33 cellular contexts compared by ENCODE assay signal in the genomic region with DNA sequence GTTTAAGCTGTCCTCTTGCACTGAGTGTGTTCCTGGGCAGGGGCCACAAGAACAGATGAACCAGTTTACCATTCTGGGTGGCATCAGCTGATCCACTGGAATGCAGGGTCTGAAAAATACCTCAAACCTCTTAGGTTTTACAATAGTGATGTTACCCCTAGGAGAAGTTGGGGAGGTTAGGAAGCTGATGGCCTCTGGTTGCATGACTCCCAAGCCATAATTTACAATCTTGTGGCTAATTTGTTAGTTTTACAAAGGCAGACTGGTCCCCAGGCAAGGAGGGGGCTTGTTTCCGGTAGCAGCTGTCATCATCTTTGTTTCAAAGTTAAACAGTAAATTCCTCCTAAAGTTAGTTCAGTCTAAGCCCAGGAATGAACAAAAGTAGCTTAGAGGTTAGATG.
DNase-seq lines count a peak whose midpoint lies in the region; ATAC-seq and TF ChIP-seq lines count a peak whose summit lies in the region.
"Had no signal": no experiment of that assay in that cellular context is flagged by ENCODE, and none has a peak within 500 bp of the region (broad histone marks: within the 10 kb centered on the region; RNA-seq: fewer than 3 reads in every experiment).

No MANE protein-coding gene starts in this region.

- POLR2A ChIA-PET in IMR-90 (lab: Charles Lee; ENCODE audit: unreplicated experiment), result no interaction called here

- TF ChIP-seq POLR2A in IMR-90 (IDR thresholded peaks at IDR 0.05; ENCODE audit: low read depth, low read length) (no peak), uterus (IDR thresholded peaks at IDR 0.05) (no peak)

- no peak for TF ChIP-seq CTCF in IMR-90 (conservative IDR thresholded peaks at IDR 0.05; ENCODE audit: low read depth, low read length)
- TF ChIP-seq CTCF in uterus (IDR thresholded peaks at IDR 0.05), result no peak

- no peak overlapping the region for H2AK5ac ChIP-seq in IMR-90 (ENCODE audit: low read depth, low read length)

- no peaks in the 10 kb centered on the region for H3K36me3 ChIP-seq in IMR-90 (ENCODE audit: control insufficient read depth, insufficient read depth, low read length)
- H3K36me3 ChIP-seq in mesodermal cell (ENCODE audit: control insufficient read depth, insufficient read depth, low read length), result no peaks in the 10 kb centered on the region
- H3K36me3 ChIP-seq in uterus, result no peaks in the 10 kb centered on the region
- H3K36me3 ChIP-seq: ascending aorta, left ventricle myocardium inferior, sigmoid colon, tibial nerve had no signal

- no peak overlapping the region for H2BK15ac ChIP-seq in IMR-90 (ENCODE audit: low read depth, low read length)

- H3K9me1 ChIP-seq in IMR-90 (ENCODE audit: insufficient read depth, low read length), result no peaks in the 10 kb centered on the region

- ATAC-seq in IMR-90 (ENCODE audit: low read depth), result peak; percentile 45
- ATAC-seq: activated T-cell treated with anti-CD3 and anti-CD28 coated beads, Interleukin-2, amount 50 U/mL, for 4 hours; effector memory CD8-positive, alpha-beta T cell; Panc1; psoas muscle; T-cell had no signal

- dilution Hi-C loops in IMR-90 (cut with HindIII; ENCODE audit: low sequenced_read_pairs, unreplicated experiment), result no loop called here

- no peak overlapping the region for H3K9ac ChIP-seq in IMR-90 (ENCODE audit: low read depth, low read length)

- H4K5ac ChIP-seq in IMR-90 (ENCODE audit: low read depth, low read length), result no peak overlapping the region

- no peak overlapping the region for H3K4me2 ChIP-seq in IMR-90 (ENCODE audit: low read depth, low read length)

- no peak overlapping the region for H3K18ac ChIP-seq in IMR-90 (ENCODE audit: low read depth, low read length)

- peak overlapping the region; percentile 63 for H2AFZ ChIP-seq in IMR-90 (replicated peaks; ENCODE audit: low read length, poor library complexity)

- no peak overlapping the region for H3K4me3 ChIP-seq in IMR-90 (ENCODE audit: insufficient read depth, low read depth, low read length)
- no peak overlapping the region for H3K4me3 ChIP-seq in mesodermal cell (ENCODE audit: extremely low read depth, insufficient read depth, low read length, poor library complexity, severe bottlenecking)
- no peak overlapping the region for H3K4me3 ChIP-seq in uterus
- H3K4me3 ChIP-seq: ascending aorta, left ventricle myocardium inferior, psoas muscle, sigmoid colon, tibial nerve had no signal

- BruUV-seq in IMR-90 (replicated peaks; lab: Mats Ljungman, UMichigan), result no TSS peak

- peak overlapping the region; percentile 51; the same call in 1 of the 2 replicates for H3K27ac ChIP-seq in IMR-90 (ENCODE audit: insufficient read depth, low read length)
- peak overlapping the region; percentile 37 for H3K27ac ChIP-seq in mesodermal cell (ENCODE audit: low read depth, low read length, severe bottlenecking)
- H3K27ac ChIP-seq in uterus, result no peak overlapping the region
- H3K27ac ChIP-seq: ascending aorta, C4-2B, HL-60, left ventricle myocardium inferior, psoas muscle, sigmoid colon, tibial nerve had no signal

- whole genome bisulfite sequencing in IMR-90 (ENCODE audit: extremely low coverage in 2 of 2, insufficient read length in 1 of 2), 2 experiments, result no CpG with 5 or more reads among the region's 1 CpG
- WGBS in mesodermal cell (ENCODE audit: insufficient coverage in 2 of 2), 2 experiments, result 86% methylated on average over 1 of the region's 1 CpG; no CpG with 5 or more reads in 1 of the 2 experiments

- no peak overlapping the region for H4K8ac ChIP-seq in IMR-90 (ENCODE audit: low read depth in 2 of 2, low read length in 2 of 2)

- no peak overlapping the region for H3K14ac ChIP-seq in IMR-90 (replicated peaks; ENCODE audit: low read depth, low read length)

- H2AK9ac ChIP-seq in IMR-90 (replicated peaks; ENCODE audit: low read depth, low read length, poor library complexity), result no peak overlapping the region

- no peak overlapping the region for H3K23ac ChIP-seq in IMR-90 (ENCODE audit: low read depth, low read length)

- H2BK5ac ChIP-seq in IMR-90 (ENCODE audit: low read depth, low read length, poor library complexity, severe bottlenecking), result no peak overlapping the region

- H3K9me3 ChIP-seq in IMR-90 (ENCODE audit: control insufficient read depth, insufficient read depth, low read length) (no peaks in the 10 kb centered on the region), mesodermal cell (ENCODE audit: control insufficient read depth, low read length) (peaks cover 6% of the 10 kb centered on the region), uterus (no peaks in the 10 kb centered on the region)
- H3K9me3 ChIP-seq: ascending aorta, psoas muscle, sigmoid colon had no signal

- TF ChIP-seq RAD21 in IMR-90 (IDR thresholded peaks at IDR 0.05; ENCODE audit: low read length), result no peak

- intact Hi-C loops in IMR-90 (cut with micrococcal nuclease), result no loop called here
- intact Hi-C loops in uterus (cut with DNase I; ENCODE audit: low total_unique reads), result no loop called here

- H3K4me1 ChIP-seq in IMR-90 (ENCODE audit: control insufficient read depth, insufficient read depth, low read length) (no peaks in the 10 kb centered on the region; the same call in 1 of the 2 replicates), mesodermal cell (ENCODE audit: control insufficient read depth, insufficient read depth, low read length, poor library complexity, severe bottlenecking) (peaks cover 6% of the 10 kb centered on the region), uterus (no peaks in the 10 kb centered on the region)
- H3K4me1 ChIP-seq: ascending aorta, psoas muscle had no signal

- H4K91ac ChIP-seq in IMR-90 (ENCODE audit: insufficient read depth, low read depth, low read length), result peak overlapping the region; percentile 41; the same call in 1 of the 2 replicates

- no peaks in the 10 kb centered on the region for H3K27me3 ChIP-seq in IMR-90 (ENCODE audit: control insufficient read depth, insufficient read depth, low read length)
- H3K27me3 ChIP-seq in uterus, result no peaks in the 10 kb centered on the region
- H3K27me3 ChIP-seq: ascending aorta, sigmoid colon, tibial nerve had no signal

- peak overlapping the region; percentile 64; the same call in 1 of the 2 replicates for H3K56ac ChIP-seq in IMR-90 (ENCODE audit: extremely low read depth, insufficient read depth, low read length)

- in situ Hi-C loops in IMR-90 (cut with MboI; ENCODE audit: low sequenced_read_pairs), result no loop called here

- peak overlapping the region; percentile 63; the same call in 1 of the 2 replicates for H3K4ac ChIP-seq in IMR-90 (ENCODE audit: low read depth, low read length)

- peak; percentile 3 for DNase-seq in IMR-90
- peak; percentile 6 for DNase-seq in astrocyte of the hippocampus (ENCODE audit: low read depth, low spot score)
- DNase-seq in uterus, result no peak
- no peak for DNase-seq in DMS79 (lab: John Stamatoyannopoulos, UW)
- DNase-seq in A172 (ENCODE audit: low spot score), result no peak
- DNase-seq in SK-N-DZ (ENCODE audit: low spot score), result no peak
- DNase-seq: activated CD4-positive, CD25-positive, alpha-beta regulatory T cell; activated T-cell treated with anti-CD3 and anti-CD28 coated beads, Interleukin-2, amount 50 U/mL, for 4 hours; Caco-2; DMS79 treated with DMSO at 0.1 percent for 48 hours; effector memory CD8-positive, alpha-beta T cell; foreskin fibroblast; HCEC 1CT; head of caudate nucleus; islet precursor cell; Karpas-422; left ventricle myocardium inferior; mesendoderm; NCI-H1417 treated with DMSO at 0.1 percent for 48 hours; NCI-H2029 treated with DMSO at 0.1 percent for 48 hours; NCI-H526 treated with DMSO at 0.1 percent for 48 hours; occipital lobe; psoas muscle; SHP77; sigmoid colon; stimulated activated CD4-positive, alpha-beta T cell treated with anti-CD3 and anti-CD28 coated beads, Interleukin-4, amount 100 ng/mL, for 24 hours; T-cell had no signal

- CTCF ChIA-PET in IMR-90 (lab: Yijun Ruan, JAX), result interaction anchor here (0.9 to 1.5 kb wide), 4 partner anchors 14 to 108 kb away, joined by 3 to 7 read pairs (median 3); no protein-coding TSS in a partner anchor

- peak overlapping the region; percentile 77 for H2BK20ac ChIP-seq in IMR-90 (ENCODE audit: low read depth, low read length)

- H4K20me1 ChIP-seq in IMR-90 (ENCODE audit: insufficient read depth, low read length), result no peaks in the 10 kb centered on the region

- H3K79me1 ChIP-seq in IMR-90 (ENCODE audit: low read depth in 1 of 2, low read length in 2 of 2), result no peaks in the 10 kb centered on the region

- H2BK120ac ChIP-seq in IMR-90 (ENCODE audit: low read depth, low read length), result peak overlapping the region; percentile 37; the same call in 1 of the 2 replicates

TF ChIP-seq in IMR-90, 13 proteins besides CTCF, POLR2A, EP300 and RAD21:
- TF ChIP-seq ELK1 (IDR thresholded peaks at IDR 0.05; ENCODE audit: borderline replicate concordance, low read depth, low read length) (no peak), MAZ (IDR thresholded peaks at IDR 0.05; ENCODE audit: borderline replicate concordance, low read depth, low read length) (no peak), CEBPB (IDR thresholded peaks at IDR 0.05; ENCODE audit: low read depth, low read length) (no peak), RCOR1 (IDR thresholded peaks at IDR 0.05; ENCODE audit: insufficient replicate concordance, low read length) (no peak), CHD1 (IDR thresholded peaks at IDR 0.05; ENCODE audit: low read depth, low read length) (no peak)

Comparison
In these comparisons a context has a peak if more than half of its experiments do, and no peak if none do; other contexts are left out.
1. DNase-seq: peak in IMR-90 (single experiment) and astrocyte of the hippocampus (single experiment); none in uterus (0 of 2), DMS79 (single experiment), A172 (single experiment) and SK-N-DZ (single experiment).
2. H3K27ac ChIP-seq: peak in IMR-90 (single experiment) and mesodermal cell (single experiment); none in uterus (0 of 2).